In the genomic region with DNA sequence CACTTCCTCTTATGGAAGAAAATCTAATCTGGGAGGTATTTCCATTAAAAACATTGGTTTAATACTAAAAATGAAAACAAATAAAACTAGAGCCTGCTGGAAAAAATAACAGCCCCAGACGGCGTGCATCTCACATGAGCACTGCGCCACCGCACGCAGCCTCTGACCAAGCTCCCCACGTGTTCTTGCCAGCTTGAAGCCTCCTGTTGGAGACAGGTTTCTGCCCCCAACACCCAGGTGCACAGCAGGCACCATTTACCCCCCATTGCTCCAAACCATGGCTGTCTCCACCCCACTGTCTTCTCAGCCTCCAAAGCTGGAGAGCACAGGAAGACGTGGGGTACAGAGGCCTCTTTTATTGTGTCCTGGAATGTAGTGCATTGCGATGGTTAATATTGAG, we compare ENCODE assay signal across 17 cellular contexts. TPM values are rescaled to one million over a fixed set of nuclear protein-coding genes. Genes with fewer than 3 reads are reported as not detected.
A peak's percentile ranks its signal among the peaks of the same experiment; 100 is the strongest.
DNase-seq lines count a peak whose midpoint lies in the region; ATAC-seq and TF ChIP-seq lines count a peak whose summit lies in the region.
"Had no signal": no experiment of that assay in that cellular context is flagged by ENCODE, and none has a peak within 500 bp of the region (broad histone marks: within the 10 kb centered on the region; RNA-seq: fewer than 3 reads in every experiment).

No MANE protein-coding gene starts in this region.

- DNase-seq in activated T-cell treated with anti-CD3 and anti-CD28 coated beads, Interleukin-2, amount 50 U/mL, for 1 hour: peak; percentile 2
- no peak for DNase-seq in activated T-cell treated with anti-CD3 and anti-CD28 coated beads, Interleukin-2, amount 50 U/mL, for 4 hours
- DNase-seq in islet precursor cell (peak; percentile 12), spleen (peak; percentile 33), EL (no peak)
- DNase-seq in activated CD8-positive, alpha-beta T cell treated with anti-CD3 and anti-CD28 coated beads, Interleukin-2, amount 10 ng/mL, durations not matched to agents 7 days and 5 days: no peak
- DNase-seq: DMS53, KG1, NCI-H1105, NCI-H1694 treated with DMSO at 0.1 percent for 48 hours, NCI-H446, PC-9 had no signal

- H3K4me3 Mint-ChIP-seq in activated T-cell treated with anti-CD3 and anti-CD28 coated beads, Interleukin-2, amount 50 U/mL, for 4 hours: no peak overlapping the region
- no peak overlapping the region for H3K4me3 Mint-ChIP-seq in activated CD8-positive, alpha-beta T cell treated with anti-CD3 and anti-CD28 coated beads, Interleukin-2, amount 10 ng/mL, durations not matched to agents 7 days and 5 days

- POLR2A ChIA-PET in activated CD8-positive, alpha-beta T cell treated with anti-CD3 and anti-CD28 coated beads, Interleukin-2, amount 10 ng/mL, durations not matched to agents 7 days and 5 days (lab: Charles Lee): no interaction called here

- H3K4me3 ChIP-seq in BLaER1 treated with 17β-estradiol and CSF1 and Interleukin-3, amounts not matched to agents 10 nM and 100 nM: no peak overlapping the region
- no peak overlapping the region for H3K4me3 ChIP-seq in spleen
- H3K4me3 ChIP-seq: HAP-1, PC-9, SK-N-MC had no signal

- H3K27me3 ChIP-seq in BLaER1 treated with 17β-estradiol and CSF1 and Interleukin-3, amounts not matched to agents 10 nM and 100 nM: 0 out of 22 replicates have a peak, but pooled peaks cover 0 to 7% (median 0%) of the 10 kb centered on the region in 11 experiments
- no peaks in the 10 kb centered on the region for H3K27me3 ChIP-seq in spleen (replicated peaks in 1 of 7)

- H3K36me3 ChIP-seq in BLaER1 treated with 17β-estradiol and CSF1 and Interleukin-3, amounts not matched to agents 10 nM and 100 nM: no peaks in the 10 kb centered on the region
- no peaks in the 10 kb centered on the region for H3K36me3 ChIP-seq in spleen
- H3K36me3 ChIP-seq: HAP-1 had no signal

- no peaks in the 10 kb centered on the region; a peak in 1 of 22 replicates for H4K20me1 ChIP-seq in BLaER1 treated with 17β-estradiol and CSF1 and Interleukin-3, amounts not matched to agents 10 nM and 100 nM

- no peak overlapping the region for H3K27ac Mint-ChIP-seq in activated CD8-positive, alpha-beta T cell treated with anti-CD3 and anti-CD28 coated beads, Interleukin-2, amount 10 ng/mL, durations not matched to agents 7 days and 5 days

- no peak for TF ChIP-seq POLR2A in spleen (IDR thresholded peaks at IDR 0.05)

- H3K36me3 Mint-ChIP-seq in activated T-cell treated with anti-CD3 and anti-CD28 coated beads, Interleukin-2, amount 50 U/mL, for 4 hours (ENCODE audit: insufficient read depth): no peaks in the 10 kb centered on the region
- H3K36me3 Mint-ChIP-seq in activated CD8-positive, alpha-beta T cell treated with anti-CD3 and anti-CD28 coated beads, Interleukin-2, amount 10 ng/mL, durations not matched to agents 7 days and 5 days (ENCODE audit: low read depth): no peaks in the 10 kb centered on the region

- no peak overlapping the region for H3K9ac ChIP-seq in BLaER1 treated with 17β-estradiol and CSF1 and Interleukin-3, amounts not matched to agents 10 nM and 100 nM

- peaks cover 0 to 14% (median 4%) of the 10 kb centered on the region in 11 experiments; a peak in 5 of 22 replicates for H3K9me3 ChIP-seq in BLaER1 treated with 17β-estradiol and CSF1 and Interleukin-3, amounts not matched to agents 10 nM and 100 nM (replicated peaks in 1 of 11)
- no peaks in the 10 kb centered on the region for H3K9me3 ChIP-seq in spleen
- H3K9me3 ChIP-seq: HAP-1 had no signal

- WGBS in spleen, 5 donors: 87 to 94% (median 91%) methylated on average over 8 of the region's 8 CpGs

- H3K4me1 Mint-ChIP-seq in activated T-cell treated with anti-CD3 and anti-CD28 coated beads, Interleukin-2, amount 50 U/mL, for 4 hours (ENCODE audit: low read depth): no peaks in the 10 kb centered on the region
- H3K4me1 Mint-ChIP-seq in activated CD8-positive, alpha-beta T cell treated with anti-CD3 and anti-CD28 coated beads, Interleukin-2, amount 10 ng/mL, durations not matched to agents 7 days and 5 days (ENCODE audit: low read depth): no peaks in the 10 kb centered on the region

- H3K27ac ChIP-seq in BLaER1 treated with 17β-estradiol and CSF1 and Interleukin-3, amounts not matched to agents 10 nM and 100 nM: no peak overlapping the region
- no peak overlapping the region for H3K27ac ChIP-seq in spleen
- H3K27ac ChIP-seq: HL-60, PC-9, SK-N-MC had no signal

- ATAC-seq in activated T-cell treated with anti-CD3 and anti-CD28 coated beads, Interleukin-2, amount 50 U/mL, for 4 hours: no peak
- no peak for ATAC-seq in activated CD8-positive, alpha-beta T cell treated with anti-CD3 and anti-CD28 coated beads, Interleukin-2, amount 10 ng/mL, durations not matched to agents 7 days and 5 days
- ATAC-seq in HG03159 (IDR thresholded peaks at IDR 0.05; ENCODE audit: unreplicated experiment): no peak

- TF ChIP-seq CTCF in spleen (IDR thresholded peaks at IDR 0.05 in 8 of 11, conservative IDR thresholded peaks at IDR 0.05 in 3 of 11): no peak

- CTCF ChIA-PET in activated CD8-positive, alpha-beta T cell treated with anti-CD3 and anti-CD28 coated beads, Interleukin-2, amount 10 ng/mL, durations not matched to agents 7 days and 5 days (lab: Charles Lee): no interaction called here

- H3K4me2 ChIP-seq in BLaER1 treated with 17β-estradiol and CSF1 and Interleukin-3, amounts not matched to agents 10 nM and 100 nM: peak overlapping the region; percentile 54 to 88 (median 71)
- H3K4me2 ChIP-seq: PC-9 had no signal

- H3K9me3 Mint-ChIP-seq in activated T-cell treated with anti-CD3 and anti-CD28 coated beads, Interleukin-2, amount 50 U/mL, for 4 hours: no peaks in the 10 kb centered on the region
- H3K9me3 Mint-ChIP-seq in activated CD8-positive, alpha-beta T cell treated with anti-CD3 and anti-CD28 coated beads, Interleukin-2, amount 10 ng/mL, durations not matched to agents 7 days and 5 days (ENCODE audit: insufficient read depth): no peaks in the 10 kb centered on the region

- H3K27me3 Mint-ChIP-seq in activated T-cell treated with anti-CD3 and anti-CD28 coated beads, Interleukin-2, amount 50 U/mL, for 4 hours (ENCODE audit: low read depth): no peaks in the 10 kb centered on the region
- no peaks in the 10 kb centered on the region for H3K27me3 Mint-ChIP-seq in activated CD8-positive, alpha-beta T cell treated with anti-CD3 and anti-CD28 coated beads, Interleukin-2, amount 10 ng/mL, durations not matched to agents 7 days and 5 days (ENCODE audit: low read depth)

- H3K4me1 ChIP-seq in BLaER1 treated with 17β-estradiol and CSF1 and Interleukin-3, amounts not matched to agents 10 nM and 100 nM: peaks cover 34 to 100% (median 88%) of the 10 kb centered on the region in 10 experiments
- H3K4me1 ChIP-seq in spleen: peaks cover 0 to 5% (median 0%) of the 10 kb centered on the region in 6 donors
- H3K4me1 ChIP-seq: HAP-1 had no signal

- intact Hi-C loops in spleen (cut with DNase I; ENCODE audit: low total_unique reads): no loop called here

RNA-seq across cellular contexts. Expression of a gene that starts 10.7 kb away (rescaled TPM):
- total RNA-seq in activated T-cell treated with anti-CD3 and anti-CD28 coated beads, Interleukin-2, amount 50 U/mL, for 4 hours: under 1 TPM; 0.14 to 0.30 (median 0.21) TPM
- 10 to 100 TPM; 14.6 to 50.6 (median 28.9) TPM for total RNA-seq in spleen
- 10 to 100 TPM in 1 of 3 donors, 1 to 10 TPM in 2; 2.6 to 12.2 (median 3.1) TPM for polyA plus RNA-seq in spleen
- under 1 TPM; 0.05 to 0.08 TPM for total RNA-seq in activated CD8-positive, alpha-beta T cell treated with anti-CD3 and anti-CD28 coated beads, Interleukin-2, amount 10 ng/mL, durations not matched to agents 7 days and 5 days

Comparison
In these comparisons a context has a peak if more than half of its experiments do, and no peak if none do; other contexts are left out.
1. DNase-seq: peak in activated T-cell treated with anti-CD3 and anti-CD28 coated beads, Interleukin-2, amount 50 U/mL, for 1 hour (single experiment), islet precursor cell (single experiment) and spleen (single experiment); none in activated T-cell treated with anti-CD3 and anti-CD28 coated beads, Interleukin-2, amount 50 U/mL, for 4 hours (single experiment), EL (single experiment) and activated CD8-positive, alpha-beta T cell treated with anti-CD3 and anti-CD28 coated beads, Interleukin-2, amount 10 ng/mL, durations not matched to agents 7 days and 5 days (single experiment).
2. RNA of a gene that starts 10.7 kb away (total RNA-seq): 14.6 to 50.6 TPM in spleen; 0.14 to 0.30 TPM in activated T-cell treated with anti-CD3 and anti-CD28 coated beads, Interleukin-2, amount 50 U/mL, for 4 hours and 0.05 to 0.08 TPM in activated CD8-positive, alpha-beta T cell treated with anti-CD3 and anti-CD28 coated beads, Interleukin-2, amount 10 ng/mL, durations not matched to agents 7 days and 5 days; every median in the first group is over 10 times any median in the second.